In the genomic region with DNA sequence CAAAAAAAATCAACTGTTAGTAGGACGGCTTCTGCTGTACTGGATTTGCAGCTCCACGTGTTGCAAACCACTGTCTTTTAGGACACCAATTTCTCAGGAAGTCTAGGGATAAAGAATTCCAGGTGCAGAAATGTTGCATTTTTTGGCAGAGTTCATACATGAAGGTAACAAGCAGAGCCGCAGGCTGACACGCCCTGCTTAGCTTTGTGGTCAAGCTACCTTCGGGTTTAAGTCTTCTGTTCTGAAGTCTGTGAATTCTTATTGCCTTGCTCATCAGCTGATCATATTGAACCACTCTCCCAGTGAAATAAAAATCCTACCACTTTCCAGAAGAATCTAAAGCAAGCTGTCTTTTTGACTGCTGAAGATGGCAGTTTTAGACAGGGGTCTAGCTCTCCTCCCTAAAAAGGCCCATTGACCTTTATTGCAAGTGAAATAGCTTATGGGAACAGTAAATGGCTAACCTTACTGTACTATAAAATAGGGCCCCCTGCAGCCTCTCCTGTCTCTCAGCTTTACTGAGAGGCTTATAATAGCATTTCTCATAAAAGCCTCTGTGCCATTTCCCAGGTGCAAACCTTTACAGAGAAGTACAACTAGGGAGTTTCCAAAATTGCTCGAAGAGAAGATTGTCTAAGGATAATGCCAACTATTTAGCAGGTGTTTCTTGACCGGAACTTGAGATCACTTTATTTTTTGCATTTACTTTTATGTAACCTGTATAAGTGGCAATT, we compare ENCODE assay signal across 16 cellular contexts.
DNase-seq lines count a peak whose midpoint lies in the region; ATAC-seq and TF ChIP-seq lines count a peak whose summit lies in the region.
"Had no signal": no experiment of that assay in that cellular context is flagged by ENCODE, and none has a peak within 500 bp of the region (broad histone marks: within the 10 kb centered on the region; RNA-seq: fewer than 3 reads in every experiment).

No MANE protein-coding gene starts in this region.

- H3K9ac ChIP-seq in mesenchymal stem cell (ENCODE audit: low read length): no peak overlapping the region

- H3K79me1 ChIP-seq in mesenchymal stem cell (replicated peaks; ENCODE audit: low read length, poor library complexity, severe bottlenecking): no peaks in the 10 kb centered on the region

- no peak overlapping the region for H2BK12ac ChIP-seq in mesenchymal stem cell (ENCODE audit: low read length in 2 of 2)

- H3K9me3 Mint-ChIP-seq in Calu3 (ENCODE audit: low read depth, unreplicated experiment): no peaks in the 10 kb centered on the region
- H3K9me3 Mint-ChIP-seq: mesothelial cell of epicardium had no signal

- H3K4me3 Mint-ChIP-seq in Calu3 (ENCODE audit: low read depth, unreplicated experiment): peak overlapping the region; percentile 8
- H3K4me3 Mint-ChIP-seq: mesothelial cell of epicardium, T-cell had no signal

- H3K27me3 Mint-ChIP-seq in Calu3 (ENCODE audit: unreplicated experiment): no peaks in the 10 kb centered on the region

- no peak overlapping the region for H3K14ac ChIP-seq in mesenchymal stem cell (ENCODE audit: low read length in 2 of 2)

- in situ Hi-C loops in astrocyte of the spinal cord (cut with HindIII; ENCODE audit: low sequenced_read_pairs): no loop called here

- H3K36me3 ChIP-seq in mesenchymal stem cell (ENCODE audit: control insufficient read depth in 1 of 2, insufficient read depth in 2 of 2, low read depth in 1 of 2, low read length in 2 of 2): no peaks in the 10 kb centered on the region
- H3K36me3 ChIP-seq: ovary had no signal

- H3K18ac ChIP-seq in mesenchymal stem cell (ENCODE audit: low read depth in 1 of 2, low read length in 2 of 2): no peak overlapping the region

- 55% methylated on average over 6 of the region's 7 CpGs for WGBS in mesenchymal stem cell

- no peak overlapping the region for H2BK5ac ChIP-seq in mesenchymal stem cell (ENCODE audit: low read depth, low read length, poor library complexity, severe bottlenecking)

- no peaks in the 10 kb centered on the region for H3K9me3 ChIP-seq in mesenchymal stem cell (ENCODE audit: control insufficient read depth, low read length)
- H3K9me3 ChIP-seq: ovary had no signal

- no peak overlapping the region for H2AFZ ChIP-seq in mesenchymal stem cell (ENCODE audit: low read depth, low read length)

- peak overlapping the region; percentile 16 for H3K27ac ChIP-seq in mesenchymal stem cell (ENCODE audit: low read length, poor library complexity, severe bottlenecking)
- H3K27ac ChIP-seq: coronary artery, ovary had no signal

- no peak overlapping the region for H2BK120ac ChIP-seq in mesenchymal stem cell (ENCODE audit: low read depth, low read length)

- TF ChIP-seq CTCF in Calu3 (IDR thresholded peaks at IDR 0.05; ENCODE audit: unreplicated experiment) (no peak), astrocyte of the spinal cord (IDR thresholded peaks at IDR 0.05; ENCODE audit: low read depth, low read length) (no peak)

- CTCF ChIA-PET in Calu3 (lab: Charles Lee): interaction anchor here (0.6 to 1.7 kb wide), 4 partner anchors 18 to 39 kb away, joined by 3 to 5 read pairs (median 3); no protein-coding TSS in a partner anchor

- no peak overlapping the region for H4K8ac ChIP-seq in mesenchymal stem cell (ENCODE audit: low read length)

- H3K23ac ChIP-seq in mesenchymal stem cell (ENCODE audit: low read length in 2 of 2): no peak overlapping the region

- no peak overlapping the region for H2AK5ac ChIP-seq in mesenchymal stem cell (ENCODE audit: low read length, severe bottlenecking)

- BruUV-seq in Calu3 (replicated peaks; lab: Mats Ljungman, UMichigan): no TSS peak

- intact Hi-C loops in Calu3 (cut with micrococcal nuclease; ENCODE audit: unreplicated experiment): no loop called here

- no peak overlapping the region for H3K4me3 ChIP-seq in astrocyte of the spinal cord (ENCODE audit: low read depth, low read length)
- H3K4me3 ChIP-seq in mesenchymal stem cell (ENCODE audit: insufficient read depth in 1 of 2, low read depth in 1 of 2, low read length in 2 of 2): no peak overlapping the region
- H3K4me3 ChIP-seq: coronary artery, ovary had no signal

- peaks cover 21% of the 10 kb centered on the region for H3K4me1 Mint-ChIP-seq in Calu3 (ENCODE audit: low read depth, unreplicated experiment)
- H3K4me1 Mint-ChIP-seq: T-cell had no signal

- ATAC-seq in HG03342 (IDR thresholded peaks at IDR 0.05; ENCODE audit: unreplicated experiment) (no peak), HG02642 (IDR thresholded peaks at IDR 0.05; ENCODE audit: poor library complexity, unreplicated experiment) (no peak)
- ATAC-seq: T-cell had no signal

- no peak overlapping the region for H4K91ac ChIP-seq in mesenchymal stem cell (ENCODE audit: low read length)

- peak overlapping the region; percentile 40 for H3K4me2 ChIP-seq in mesenchymal stem cell (ENCODE audit: low read length, poor library complexity, severe bottlenecking)

- H3K4me1 ChIP-seq in mesenchymal stem cell (ENCODE audit: control insufficient read depth, insufficient read depth, low read depth, low read length): peaks cover 3% of the 10 kb centered on the region

- no peak overlapping the region for H3K4ac ChIP-seq in mesenchymal stem cell (ENCODE audit: low read depth in 1 of 2, low read length in 2 of 2)

- no peak overlapping the region for H3K27ac Mint-ChIP-seq in Calu3 (ENCODE audit: unreplicated experiment)
- H3K27ac Mint-ChIP-seq: mesothelial cell of epicardium, T-cell had no signal

- peak; percentile 54 for DNase-seq in Calu3
- peak; percentile 88 for DNase-seq in M059J (ENCODE audit: low read depth)
- peak; percentile 54 for DNase-seq in astrocyte of the spinal cord (ENCODE audit: low read depth, low spot score)
- DNase-seq in mesenchymal stem cell: peak; percentile 8
- DNase-seq in AG08396 (ENCODE audit: low spot score): no peak
- DNase-seq in mesenteric fat pad (ENCODE audit: low spot score): no peak
- DNase-seq: activated CD4-positive, CD25-positive, alpha-beta regulatory T cell; AML-193; H7; NCI-H446 treated with DMSO at 0.1 percent for 48 hours; ovary; T-cell had no signal

- H2BK15ac ChIP-seq in mesenchymal stem cell (ENCODE audit: low read depth, poor library complexity, severe bottlenecking): no peak overlapping the region

- H3K36me3 Mint-ChIP-seq in Calu3 (ENCODE audit: insufficient read depth, unreplicated experiment): no peaks in the 10 kb centered on the region
- H3K36me3 Mint-ChIP-seq: mesothelial cell of epicardium, T-cell had no signal

- H3K27me3 ChIP-seq in mesenchymal stem cell (ENCODE audit: control insufficient read depth in 1 of 2, insufficient read depth in 1 of 2, low read length in 2 of 2): no peaks in the 10 kb centered on the region
- H3K27me3 ChIP-seq: ovary had no signal

Comparison
In these comparisons a context has a peak if more than half of its experiments do, and no peak if none do; other contexts are left out.
1. DNase-seq: peak in Calu3 (single experiment), M059J (single experiment), astrocyte of the spinal cord (single experiment) and mesenchymal stem cell (single experiment); none in AG08396 (single experiment) and mesenteric fat pad (single experiment).